1 cellular context compared by ENCODE assay signal in genomic region chr22:27799334-27800249, GRCh38.
TF ChIP-seq lines count a peak whose summit lies in the region.

No MANE protein-coding gene starts in this region.

TF ChIP-seq in HepG2, 621 proteins besides CTCF, POLR2A, EP300 and RAD21 (continued from another document):
- no peak for TF ChIP-seq PRDM4 (CRISPR knock-in tag; IDR thresholded peaks at IDR 0.05; ENCODE audit: borderline replicate concordance)
- no peak for TF ChIP-seq PRDM15 (CRISPR knock-in tag; IDR thresholded peaks at IDR 0.05)
- no peak for TF ChIP-seq ZNF33B (CRISPR knock-in tag; IDR thresholded peaks at IDR 0.05)
- no peak for TF ChIP-seq ZMYM3 (CRISPR knock-in tag; IDR thresholded peaks at IDR 0.05)
- TF ChIP-seq ZNF737 (CRISPR knock-in tag; IDR thresholded peaks at IDR 0.05; ENCODE audit: borderline replicate concordance), result no peak
- TF ChIP-seq RXRA (CRISPR knock-in tag; IDR thresholded peaks at IDR 0.05), result no peak
- no peak for TF ChIP-seq TRIM22 (IDR thresholded peaks at IDR 0.05)
- no peak for TF ChIP-seq SAP130 (CRISPR knock-in tag; IDR thresholded peaks at IDR 0.05; ENCODE audit: low read depth)
- no peak for TF ChIP-seq ZNF20 (CRISPR knock-in tag; IDR thresholded peaks at IDR 0.05)
- no peak for TF ChIP-seq HOXA7 (CRISPR knock-in tag; IDR thresholded peaks at IDR 0.05)
- TF ChIP-seq NFE2L2 (IDR thresholded peaks at IDR 0.05; ENCODE audit: low read length), result no peak
- TF ChIP-seq ZNF550 (CRISPR knock-in tag; IDR thresholded peaks at IDR 0.05; ENCODE audit: borderline replicate concordance), result no peak
- no peak for TF ChIP-seq PHF21A (CRISPR knock-in tag; IDR thresholded peaks at IDR 0.05)
- TF ChIP-seq AGO2 (optimal IDR thresholded peaks at IDR 0.05; ENCODE audit: low read depth, low read length), result no peak
- no peak for TF ChIP-seq GMEB2 (CRISPR knock-in tag; IDR thresholded peaks at IDR 0.05; ENCODE audit: low read depth)
- TF ChIP-seq ATF7-NPFF (CRISPR knock-in tag; IDR thresholded peaks at IDR 0.05; ENCODE audit: low read depth), result no peak
- no peak for TF ChIP-seq ZNF563 (CRISPR knock-in tag; IDR thresholded peaks at IDR 0.05)
- TF ChIP-seq ZSCAN31 (CRISPR knock-in tag; IDR thresholded peaks at IDR 0.05; ENCODE audit: low read depth), result no peak
TF ChIP-seq in HepG2: peak in this region for 0.
